In genomic region chr1:44985747-44986359, GRCh38 we compare ENCODE assay signal across 8 cellular contexts. TPM values are rescaled to one million over a fixed set of nuclear protein-coding genes. Genes with fewer than 3 reads are reported as not detected.
A peak's percentile ranks its signal among the peaks of the same experiment; 100 is the strongest.
DNase-seq lines count a peak whose midpoint lies in the region; ATAC-seq and TF ChIP-seq lines count a peak whose summit lies in the region.

No MANE protein-coding gene starts in this region.

- TF ChIP-seq CTCF in foreskin keratinocyte (conservative IDR thresholded peaks at IDR 0.05) (no peak), sigmoid colon (IDR thresholded peaks at IDR 0.05) (no peak)

- WGBS in sigmoid colon, 2 donors: 2 to 10% methylated on average over 19 of the region's 19 CpGs

- H3K27ac ChIP-seq in BLaER1 treated with 17β-estradiol and CSF1 and Interleukin-3, amounts not matched to agents 10 nM and 100 nM: peak overlapping the region; percentile 4 to 82 (median 67); a peak in 21 of 22 replicates
- no peak overlapping the region for H3K27ac ChIP-seq in foreskin keratinocyte
- H3K27ac ChIP-seq in sigmoid colon: peak overlapping the region; percentile 68 to 78 (median 72)

- H3K4me2 ChIP-seq in BLaER1 treated with 17β-estradiol and CSF1 and Interleukin-3, amounts not matched to agents 10 nM and 100 nM: peak overlapping the region; percentile 89 to 98 (median 96)

- H3K36me3 ChIP-seq in BLaER1 treated with 17β-estradiol and CSF1 and Interleukin-3, amounts not matched to agents 10 nM and 100 nM: peaks cover 3 to 27% (median 9%) of the 10 kb centered on the region in 11 experiments
- H3K36me3 ChIP-seq in sigmoid colon: peaks cover 0 to 8% (median 0%) of the 10 kb centered on the region in 4 donors

- no peaks in the 10 kb centered on the region for H3K27me3 ChIP-seq in BLaER1 treated with 17β-estradiol and CSF1 and Interleukin-3, amounts not matched to agents 10 nM and 100 nM
- H3K27me3 ChIP-seq in foreskin keratinocyte (no peaks in the 10 kb centered on the region), sigmoid colon (no peaks in the 10 kb centered on the region)

- peak overlapping the region; percentile 75 to 91 (median 83) for H3K9ac ChIP-seq in BLaER1 treated with 17β-estradiol and CSF1 and Interleukin-3, amounts not matched to agents 10 nM and 100 nM

- H3K9me3 ChIP-seq in BLaER1 treated with 17β-estradiol and CSF1 and Interleukin-3, amounts not matched to agents 10 nM and 100 nM (replicated peaks in 1 of 11): no peaks in the 10 kb centered on the region; a peak in 1 of 22 replicates
- H3K9me3 ChIP-seq in sigmoid colon: no peaks in the 10 kb centered on the region

- intact Hi-C loops in sigmoid colon (cut with DNase I): loop anchor here (2.0 to 5.0 kb wide), 2 partner anchors 27 to 144 kb away; partner anchors contain the start of genes PTCH2 and UROD

- no peak for TF ChIP-seq POLR2A in sigmoid colon (IDR thresholded peaks at IDR 0.05)

- H3K4me3 ChIP-seq in BLaER1 treated with 17β-estradiol and CSF1 and Interleukin-3, amounts not matched to agents 10 nM and 100 nM: peak overlapping the region; percentile 68 to 91 (median 78)
- H3K4me3 ChIP-seq in sigmoid colon: peak overlapping the region; percentile 61 to 82 (median 64)

- peaks cover 12 to 18% (median 15%) of the 10 kb centered on the region in 10 experiments for H3K4me1 ChIP-seq in BLaER1 treated with 17β-estradiol and CSF1 and Interleukin-3, amounts not matched to agents 10 nM and 100 nM
- H3K4me1 ChIP-seq in foreskin keratinocyte (peaks cover 8% of the 10 kb centered on the region), sigmoid colon (peaks cover 0 to 25% (median 17%) of the 10 kb centered on the region in 4 donors)

- DNase-seq in foreskin keratinocyte (peak in 1 of 2 donors; percentile 3), sigmoid colon (no peak), cortex of kidney (lab: John Stamatoyannopoulos, UW) (no peak)
- DNase-seq in activated CD4-positive, alpha-beta T cell treated with anti-CD3 and anti-CD28 coated beads for 4 hours: no peak

- TF ChIP-seq EP300 in sigmoid colon (IDR thresholded peaks at IDR 0.05): no peak

- ATAC-seq in GM21529 (IDR thresholded peaks at IDR 0.05; ENCODE audit: unreplicated experiment) (peak; percentile 15), SK-N-SH treated with all-trans-retinoic acid at 6 μM for 48 hours (peak; percentile 28), foreskin keratinocyte (peak; percentile 3), HG02981 (IDR thresholded peaks at IDR 0.05; ENCODE audit: unreplicated experiment) (no peak)

- H4K20me1 ChIP-seq in BLaER1 treated with 17β-estradiol and CSF1 and Interleukin-3, amounts not matched to agents 10 nM and 100 nM: peaks cover 0 to 19% (median 0%) of the 10 kb centered on the region in 11 experiments; a peak in 5 of 22 replicates

TF ChIP-seq in SK-N-SH treated with all-trans-retinoic acid at 6 μM for 48 hours, 23 proteins besides CTCF, POLR2A, EP300 and RAD21:
- TF ChIP-seq PPARA (CRISPR knock-in tag; IDR thresholded peaks at IDR 0.05; ENCODE audit: borderline replicate concordance) (no peak), ESRRG (CRISPR knock-in tag; IDR thresholded peaks at IDR 0.05) (no peak), OSR1 (CRISPR knock-in tag; IDR thresholded peaks at IDR 0.05) (no peak), ZNF8 (CRISPR knock-in tag; IDR thresholded peaks at IDR 0.05) (no peak), BACH2 (CRISPR knock-in tag; IDR thresholded peaks at IDR 0.05; ENCODE audit: borderline replicate concordance) (no peak), ZFP3 (CRISPR knock-in tag; IDR thresholded peaks at IDR 0.05) (no peak)

RNA-seq across cellular contexts. Expression of gene EIF2B3, which starts 0.5 kb away (rescaled TPM):
- total RNA-seq in foreskin keratinocyte (37.9 and 42.9 TPM in 2 replicates), sigmoid colon (10 to 100 TPM; 15.1 to 33.2 (median 25.8) TPM)
- polyA plus RNA-seq in foreskin keratinocyte (33.1 and 39.0 TPM in 2 replicates), sigmoid colon (10 to 100 TPM in 1 of 3 donors, 1 to 10 TPM in 2; 7.8 to 16.1 (median 9.5) TPM)

RNA-seq across cellular contexts. Expression of gene HECTD3, which starts 25.3 kb away (rescaled TPM):
- total RNA-seq in foreskin keratinocyte (23.4 and 24.8 TPM in 2 replicates), sigmoid colon (10 to 100 TPM; 23.9 to 45.7 (median 26.0) TPM)
- polyA plus RNA-seq in foreskin keratinocyte (23.4 and 25.9 TPM in 2 replicates), sigmoid colon (10 to 100 TPM; 56.5 to 74.2 (median 67.4) TPM)

RNA-seq across cellular contexts. Expression of gene UROD, which starts 26.2 kb away (rescaled TPM):
- 149 and 150 TPM in 2 replicates for total RNA-seq in foreskin keratinocyte
- 183 and 184 TPM in 2 replicates for polyA plus RNA-seq in foreskin keratinocyte
- 10 to 100 TPM; 65.6 to 99.2 (median 89.1) TPM for total RNA-seq in sigmoid colon
- 10 to 100 TPM; 58.5 to 73.8 (median 70.3) TPM for polyA plus RNA-seq in sigmoid colon
